ENCODE assay signal across 1 cellular context in genomic region chr22:36856121-36856791, GRCh38.
A peak's percentile ranks its signal among the peaks of the same experiment; 100 is the strongest.
TF ChIP-seq lines count a peak whose summit lies in the region.

No MANE protein-coding gene starts in this region.

TF ChIP-seq in HepG2, 621 proteins besides CTCF, POLR2A, EP300 and RAD21 (continued from another document and continues in another):
- TF ChIP-seq NFAT5 (CRISPR knock-in tag; IDR thresholded peaks at IDR 0.05) (no peak), BCL3 (CRISPR knock-in tag; IDR thresholded peaks at IDR 0.05) (no peak), MAFF (IDR thresholded peaks at IDR 0.05; ENCODE audit: low read depth, low read length) (no peak), FOSL1 (CRISPR knock-in tag; IDR thresholded peaks at IDR 0.05; ENCODE audit: borderline replicate concordance) (no peak), PCBP2 (optimal IDR thresholded peaks at IDR 0.05; ENCODE audit: low read depth, low read length, poor library complexity, severe bottlenecking) (no peak), TGIF2 (CRISPR knock-in tag; IDR thresholded peaks at IDR 0.05) (no peak), ZNF790 (CRISPR knock-in tag; IDR thresholded peaks at IDR 0.05; ENCODE audit: borderline replicate concordance) (no peak), PBX3 (CRISPR knock-in tag; IDR thresholded peaks at IDR 0.05; ENCODE audit: borderline replicate concordance) (no peak), JUNB (CRISPR knock-in tag; IDR thresholded peaks at IDR 0.05; ENCODE audit: borderline replicate concordance) (no peak), CENPT (CRISPR knock-in tag; IDR thresholded peaks at IDR 0.05; ENCODE audit: low read depth) (no peak), ZBED4 (CRISPR knock-in tag; IDR thresholded peaks at IDR 0.05; ENCODE audit: borderline replicate concordance) (no peak), AGO1 (IDR thresholded peaks at IDR 0.05; ENCODE audit: low read depth, low read length, poor library complexity, severe bottlenecking) (no peak), KAT2B (IDR thresholded peaks at IDR 0.05; ENCODE audit: borderline replicate concordance, low read depth, low read length) (no peak), ZNF563 (CRISPR knock-in tag; IDR thresholded peaks at IDR 0.05) (no peak), CREM (IDR thresholded peaks at IDR 0.05) (no peak), CREM (CRISPR knock-in tag; IDR thresholded peaks at IDR 0.05) (no peak), HCFC1 (IDR thresholded peaks at IDR 0.05; ENCODE audit: low read depth, low read length) (no peak), NONO (IDR thresholded peaks at IDR 0.05) (no peak), NONO (CRISPR knock-in tag; conservative IDR thresholded peaks at IDR 0.05) (peak; percentile 81), NFKB2 (CRISPR knock-in tag; IDR thresholded peaks at IDR 0.05; ENCODE audit: borderline replicate concordance) (peak; percentile 72; the same call in 1 of the 2 replicates), SMARCC2 (IDR thresholded peaks at IDR 0.05) (no peak), ZFP91 (CRISPR knock-in tag; IDR thresholded peaks at IDR 0.05; ENCODE audit: borderline replicate concordance) (peak; percentile 75), TBX3 (IDR thresholded peaks at IDR 0.05; ENCODE audit: borderline replicate concordance) (no peak), SSRP1 (CRISPR knock-in tag; IDR thresholded peaks at IDR 0.05) (no peak), STAG1 (CRISPR knock-in tag; IDR thresholded peaks at IDR 0.05) (peak; percentile 68), ZNF816 (CRISPR knock-in tag; IDR thresholded peaks at IDR 0.05; ENCODE audit: borderline replicate concordance) (no peak), ZNF136 (CRISPR knock-in tag; IDR thresholded peaks at IDR 0.05; ENCODE audit: low read depth) (no peak), HMG20A (CRISPR knock-in tag; IDR thresholded peaks at IDR 0.05; ENCODE audit: borderline replicate concordance) (no peak; the same call in 1 of the 2 replicates), RFX3 (CRISPR knock-in tag; IDR thresholded peaks at IDR 0.05) (no peak), PAX8 (CRISPR knock-in tag; IDR thresholded peaks at IDR 0.05; ENCODE audit: borderline replicate concordance) (no peak), SIN3A (IDR thresholded peaks at IDR 0.05; ENCODE audit: borderline replicate concordance, low read depth, low read length) (no peak), ZBTB25 (CRISPR knock-in tag; IDR thresholded peaks at IDR 0.05) (peak; percentile 62; the same call in 1 of the 2 replicates), ZNF350 (CRISPR knock-in tag; IDR thresholded peaks at IDR 0.05; ENCODE audit: borderline replicate concordance, low read depth) (peak; percentile 46; the same call in 1 of the 2 replicates), NFIB (CRISPR knock-in tag; IDR thresholded peaks at IDR 0.05; ENCODE audit: borderline replicate concordance) (no peak), MBD4 (IDR thresholded peaks at IDR 0.05; ENCODE audit: borderline replicate concordance, low read length) (no peak), TIGD3 (CRISPR knock-in tag; IDR thresholded peaks at IDR 0.05; ENCODE audit: borderline replicate concordance) (no peak), CBX1 (IDR thresholded peaks at IDR 0.05; ENCODE audit: low read depth) (peak; percentile 53), AHDC1 (CRISPR knock-in tag; IDR thresholded peaks at IDR 0.05; ENCODE audit: borderline replicate concordance) (no peak), ZFY (CRISPR knock-in tag; IDR thresholded peaks at IDR 0.05) (no peak)
